Comparison of ENCODE assay signal across 1 cellular context in the genomic region with DNA sequence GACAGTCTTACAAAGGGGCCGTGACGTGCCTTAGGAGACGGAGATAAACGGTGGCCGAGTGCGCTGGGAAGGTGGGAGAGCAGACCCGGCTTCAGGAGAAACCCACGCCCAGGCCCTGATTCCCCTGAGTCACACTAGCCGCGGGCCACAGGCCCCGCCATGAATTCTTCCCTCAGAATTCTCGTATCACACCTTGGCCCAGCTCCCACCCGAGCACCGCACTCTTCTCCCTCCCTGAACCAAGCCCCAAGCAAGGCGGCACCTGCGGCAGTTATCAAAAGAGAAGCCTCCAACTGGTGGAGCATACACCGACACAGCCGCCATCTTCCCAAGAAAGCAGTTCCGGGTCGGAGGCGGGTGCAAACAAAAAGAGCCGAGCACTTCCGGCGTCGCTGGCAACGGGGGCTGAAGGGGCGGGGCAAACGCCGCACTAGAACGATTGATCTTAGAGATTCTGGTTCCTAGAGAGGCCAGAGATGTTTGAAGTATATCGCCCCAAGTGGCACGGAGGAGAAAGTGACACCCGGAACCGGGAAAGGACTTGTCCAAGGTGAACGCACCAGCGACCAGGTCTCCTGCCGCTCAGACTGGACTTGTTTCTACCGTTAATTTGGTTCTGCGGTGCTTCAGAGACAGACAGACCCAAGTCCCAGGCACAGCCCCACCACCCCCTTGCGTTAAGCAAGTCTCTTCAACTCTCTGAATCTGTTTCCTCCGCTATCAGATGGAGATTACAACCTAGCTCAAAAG.
TF ChIP-seq lines count a peak whose summit lies in the region.

Gene PSMB7 (minus strand): TSS at position 341 of the 750 bp plus-strand sequence. CDS start 17 bp downstream, at position 324.

TF ChIP-seq in HepG2, 621 proteins besides CTCF, POLR2A, EP300 and RAD21 (continued from another document and continues in another):
- TF ChIP-seq, protein P1, sequence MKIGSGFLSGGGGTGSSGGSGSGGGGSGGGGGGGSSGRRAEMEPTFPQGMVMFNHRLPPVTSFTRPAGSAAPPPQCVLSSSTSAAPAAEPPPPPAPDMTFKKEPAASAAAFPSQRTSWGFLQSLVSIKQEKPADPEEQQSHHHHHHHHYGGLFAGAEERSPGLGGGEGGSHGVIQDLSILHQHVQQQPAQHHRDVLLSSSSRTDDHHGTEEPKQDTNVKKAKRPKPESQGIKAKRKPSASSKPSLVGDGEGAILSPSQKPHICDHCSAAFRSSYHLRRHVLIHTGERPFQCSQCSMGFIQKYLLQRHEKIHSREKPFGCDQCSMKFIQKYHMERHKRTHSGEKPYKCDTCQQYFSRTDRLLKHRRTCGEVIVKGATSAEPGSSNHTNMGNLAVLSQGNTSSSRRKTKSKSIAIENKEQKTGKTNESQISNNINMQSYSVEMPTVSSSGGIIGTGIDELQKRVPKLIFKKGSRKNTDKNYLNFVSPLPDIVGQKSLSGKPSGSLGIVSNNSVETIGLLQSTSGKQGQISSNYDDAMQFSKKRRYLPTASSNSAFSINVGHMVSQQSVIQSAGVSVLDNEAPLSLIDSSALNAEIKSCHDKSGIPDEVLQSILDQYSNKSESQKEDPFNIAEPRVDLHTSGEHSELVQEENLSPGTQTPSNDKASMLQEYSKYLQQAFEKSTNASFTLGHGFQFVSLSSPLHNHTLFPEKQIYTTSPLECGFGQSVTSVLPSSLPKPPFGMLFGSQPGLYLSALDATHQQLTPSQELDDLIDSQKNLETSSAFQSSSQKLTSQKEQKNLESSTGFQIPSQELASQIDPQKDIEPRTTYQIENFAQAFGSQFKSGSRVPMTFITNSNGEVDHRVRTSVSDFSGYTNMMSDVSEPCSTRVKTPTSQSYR (CRISPR knock-in tag; IDR thresholded peaks at IDR 0.05; ENCODE audit: borderline replicate concordance), result no peak
- peak; percentile 55; the same call in 1 of the 2 replicates for TF ChIP-seq MXD4 (CRISPR knock-in tag; IDR thresholded peaks at IDR 0.05)
- TF ChIP-seq SMC3 (IDR thresholded peaks at IDR 0.05; ENCODE audit: low read length), result no peak
- TF ChIP-seq ZNF225 (CRISPR knock-in tag; IDR thresholded peaks at IDR 0.05), result no peak; the same call in 1 of the 2 replicates
- no peak for TF ChIP-seq GATA4 (IDR thresholded peaks at IDR 0.05; ENCODE audit: borderline replicate concordance, low read depth)
- 0 out of 2 replicates have a peak, but pooled peaks have one; percentile 21 for TF ChIP-seq HIVEP1 (CRISPR knock-in tag; IDR thresholded peaks at IDR 0.05)
- no peak for TF ChIP-seq TGIF2 (CRISPR knock-in tag; IDR thresholded peaks at IDR 0.05)
- 0 out of 2 replicates have a peak, but pooled peaks have one; percentile 18 for TF ChIP-seq ESRRA (CRISPR knock-in tag; IDR thresholded peaks at IDR 0.05; ENCODE audit: low read depth)
- no peak for TF ChIP-seq KLF9 (CRISPR knock-in tag; IDR thresholded peaks at IDR 0.05; ENCODE audit: low read depth)
- TF ChIP-seq NFKB2 (CRISPR knock-in tag; IDR thresholded peaks at IDR 0.05; ENCODE audit: borderline replicate concordance), result peak; percentile 76; the same call in 1 of the 2 replicates
- peak; percentile 49; the same call in 1 of the 2 replicates for TF ChIP-seq RBFOX2 (IDR thresholded peaks at IDR 0.05; ENCODE audit: low read depth, low read length)
- TF ChIP-seq ETV6 (CRISPR knock-in tag; conservative IDR thresholded peaks at IDR 0.05), result no peak
- TF ChIP-seq MIER2 (CRISPR knock-in tag; IDR thresholded peaks at IDR 0.05), result 0 out of 2 replicates have a peak, but pooled peaks have one; percentile 16
- TF ChIP-seq MED1 (CRISPR knock-in tag; IDR thresholded peaks at IDR 0.05), result peak; percentile 77
- peak; percentile 93 for TF ChIP-seq ARID4A (CRISPR knock-in tag; IDR thresholded peaks at IDR 0.05; ENCODE audit: borderline replicate concordance)
- no peak for TF ChIP-seq MAX (IDR thresholded peaks at IDR 0.05)
- TF ChIP-seq, protein P2, sequence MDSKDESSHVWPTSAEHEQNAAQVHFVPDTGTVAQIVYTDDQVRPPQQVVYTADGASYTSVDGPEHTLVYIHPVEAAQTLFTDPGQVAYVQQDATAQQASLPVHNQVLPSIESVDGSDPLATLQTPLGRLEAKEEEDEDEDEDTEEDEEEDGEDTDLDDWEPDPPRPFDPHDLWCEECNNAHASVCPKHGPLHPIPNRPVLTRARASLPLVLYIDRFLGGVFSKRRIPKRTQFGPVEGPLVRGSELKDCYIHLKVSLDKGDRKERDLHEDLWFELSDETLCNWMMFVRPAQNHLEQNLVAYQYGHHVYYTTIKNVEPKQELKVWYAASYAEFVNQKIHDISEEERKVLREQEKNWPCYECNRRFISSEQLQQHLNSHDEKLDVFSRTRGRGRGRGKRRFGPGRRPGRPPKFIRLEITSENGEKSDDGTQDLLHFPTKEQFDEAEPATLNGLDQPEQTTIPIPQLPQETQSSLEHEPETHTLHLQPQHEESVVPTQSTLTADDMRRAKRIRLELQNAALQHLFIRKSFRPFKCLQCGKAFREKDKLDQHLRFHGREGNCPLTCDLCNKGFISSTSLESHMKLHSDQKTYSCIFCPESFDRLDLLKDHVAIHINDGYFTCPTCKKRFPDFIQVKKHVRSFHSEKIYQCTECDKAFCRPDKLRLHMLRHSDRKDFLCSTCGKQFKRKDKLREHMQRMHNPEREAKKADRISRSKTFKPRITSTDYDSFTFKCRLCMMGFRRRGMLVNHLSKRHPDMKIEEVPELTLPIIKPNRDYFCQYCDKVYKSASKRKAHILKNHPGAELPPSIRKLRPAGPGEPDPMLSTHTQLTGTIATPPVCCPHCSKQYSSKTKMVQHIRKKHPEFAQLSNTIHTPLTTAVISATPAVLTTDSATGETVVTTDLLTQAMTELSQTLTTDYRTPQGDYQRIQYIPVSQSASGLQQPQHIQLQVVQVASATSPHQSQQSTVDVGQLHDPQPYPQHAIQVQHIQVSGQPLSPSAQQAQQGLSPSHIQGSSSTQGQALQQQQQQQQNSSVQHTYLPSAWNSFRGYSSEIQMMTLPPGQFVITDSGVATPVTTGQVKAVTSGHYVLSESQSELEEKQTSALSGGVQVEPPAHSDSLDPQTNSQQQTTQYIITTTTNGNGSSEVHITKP (CRISPR knock-in tag; IDR thresholded peaks at IDR 0.05; ENCODE audit: low read depth), result no peak
- no peak; the same call in 1 of the 2 replicates for TF ChIP-seq NRL (CRISPR knock-in tag; IDR thresholded peaks at IDR 0.05; ENCODE audit: borderline replicate concordance)
- TF ChIP-seq ZNF703 (CRISPR knock-in tag; IDR thresholded peaks at IDR 0.05; ENCODE audit: borderline replicate concordance), result no peak
- TF ChIP-seq XBP1 (CRISPR knock-in tag; IDR thresholded peaks at IDR 0.05), result no peak
- no peak for TF ChIP-seq CHD4 (IDR thresholded peaks at IDR 0.05; ENCODE audit: borderline replicate concordance, low read length)
- TF ChIP-seq PLSCR1 (CRISPR knock-in tag; IDR thresholded peaks at IDR 0.05; ENCODE audit: borderline replicate concordance), result no peak
- no peak; the same call in 1 of the 2 replicates for TF ChIP-seq AHDC1 (CRISPR knock-in tag; IDR thresholded peaks at IDR 0.05; ENCODE audit: borderline replicate concordance)
- TF ChIP-seq ZSCAN22 (CRISPR knock-in tag; IDR thresholded peaks at IDR 0.05), result no peak
- TF ChIP-seq YEATS2 (CRISPR knock-in tag; IDR thresholded peaks at IDR 0.05; ENCODE audit: borderline replicate concordance), result peak; percentile 91; the same call in 1 of the 2 replicates
- TF ChIP-seq, protein P3, sequence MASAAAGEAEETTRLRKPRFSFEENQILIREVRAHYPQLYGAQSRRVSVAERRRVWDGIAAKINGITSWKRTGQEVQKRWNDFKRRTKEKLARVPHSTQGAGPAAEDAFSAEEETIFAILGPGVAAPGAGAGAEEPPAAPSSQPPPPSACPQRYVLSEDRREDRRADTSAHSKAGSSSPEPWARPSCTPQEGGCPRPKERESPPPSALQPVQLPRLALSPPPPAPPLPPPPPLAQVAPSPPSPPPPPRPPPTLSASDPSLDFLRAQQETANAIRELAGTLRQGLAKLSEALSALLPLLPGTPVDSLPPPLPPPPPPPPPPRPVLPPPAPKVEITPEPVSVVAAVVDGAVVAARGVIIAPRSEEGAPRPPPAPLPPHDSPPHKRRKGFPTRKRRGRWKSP (CRISPR knock-in tag; IDR thresholded peaks at IDR 0.05), result peak; percentile 39; the same call in 1 of the 2 replicates
- TF ChIP-seq ZNF512B (CRISPR knock-in tag; IDR thresholded peaks at IDR 0.05; ENCODE audit: borderline replicate concordance), result no peak
- TF ChIP-seq ADNP (CRISPR knock-in tag; IDR thresholded peaks at IDR 0.05), result no peak
- TF ChIP-seq ZSCAN20 (CRISPR knock-in tag; IDR thresholded peaks at IDR 0.05; ENCODE audit: borderline replicate concordance), result 0 out of 2 replicates have a peak, but pooled peaks have one; percentile 3
